8 cellular contexts compared by ENCODE assay signal in the genomic region with DNA sequence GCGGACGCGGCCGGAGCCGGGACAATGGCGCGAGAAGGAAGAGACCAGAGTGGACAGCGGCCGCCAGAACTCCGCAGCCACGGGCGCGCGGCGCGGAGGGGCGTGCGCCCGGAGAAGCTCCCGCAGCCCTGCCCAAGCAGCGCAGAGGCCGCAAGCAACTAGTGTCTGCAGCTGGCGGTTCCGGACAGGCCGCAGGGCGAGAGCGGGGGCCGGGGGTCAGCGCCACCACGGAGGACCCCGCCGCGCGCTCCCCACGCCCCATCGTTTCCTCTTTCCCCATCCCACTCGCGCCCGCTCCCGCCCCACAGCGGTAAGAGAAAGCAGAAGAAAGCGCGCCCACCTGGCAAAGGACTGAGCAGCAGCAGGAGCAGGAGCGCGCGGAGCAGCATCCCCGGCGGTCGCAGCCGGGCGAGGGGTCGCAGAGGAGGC. TPM values are rescaled to one million over a fixed set of nuclear protein-coding genes. Genes with fewer than 3 reads are reported as not detected.
A peak's percentile ranks its signal among the peaks of the same experiment; 100 is the strongest.
DNase-seq lines count a peak whose midpoint lies in the region; ATAC-seq and TF ChIP-seq lines count a peak whose summit lies in the region.

No MANE protein-coding gene starts in this region.

- peak; percentile 41 for ATAC-seq in left lung

- TF ChIP-seq POLR2A in testis (IDR thresholded peaks at IDR 0.05) = no peak

- H3K4me1 Mint-ChIP-seq in activated naive CD4-positive, alpha-beta T cell treated with anti-CD3 and anti-CD28 coated beads, Interleukin-2, amount 10 ng/mL, durations not matched to agents 7 days and 5 days = peaks cover 3% of the 10 kb centered on the region
- H3K4me1 Mint-ChIP-seq in MCF 10A (ENCODE audit: insufficient read depth, unreplicated experiment) = no peaks in the 10 kb centered on the region

- H3K9me3 ChIP-seq in left lung = no peaks in the 10 kb centered on the region
- no peaks in the 10 kb centered on the region for H3K9me3 ChIP-seq in testis

- peak overlapping the region; percentile 67 to 85 for H3K27ac ChIP-seq in left lung
- peak overlapping the region; percentile 67 to 86 for H3K27ac ChIP-seq in testis

- CTCF ChIA-PET in activated naive CD4-positive, alpha-beta T cell treated with anti-CD3 and anti-CD28 coated beads, Interleukin-2, amount 10 ng/mL, durations not matched to agents 7 days and 5 days (lab: Charles Lee) = no interaction called here
- CTCF ChIA-PET in MCF 10A (lab: Yijun Ruan, JAX) = interaction anchor here (0.6 to 0.7 kb wide), 2 partner anchors 32 to 92 kb away, joined by 3 to 7 read pairs; no protein-coding TSS in a partner anchor

- no peaks in the 10 kb centered on the region for H3K36me3 Mint-ChIP-seq in activated naive CD4-positive, alpha-beta T cell treated with anti-CD3 and anti-CD28 coated beads, Interleukin-2, amount 10 ng/mL, durations not matched to agents 7 days and 5 days
- no peaks in the 10 kb centered on the region for H3K36me3 Mint-ChIP-seq in MCF 10A (ENCODE audit: insufficient read depth, unreplicated experiment)

- peaks cover 0 to 70% of the 10 kb centered on the region in 2 donors for H3K27me3 ChIP-seq in left lung
- no peaks in the 10 kb centered on the region for H3K27me3 ChIP-seq in testis

- H3K27me3 Mint-ChIP-seq in activated naive CD4-positive, alpha-beta T cell treated with anti-CD3 and anti-CD28 coated beads, Interleukin-2, amount 10 ng/mL, durations not matched to agents 7 days and 5 days = peaks cover 7% of the 10 kb centered on the region
- H3K27me3 Mint-ChIP-seq in MCF 10A (ENCODE audit: insufficient read depth, unreplicated experiment) = no peaks in the 10 kb centered on the region

- DNase-seq in activated naive CD4-positive, alpha-beta T cell treated with anti-CD3 and anti-CD28 coated beads, Interleukin-2, amount 10 ng/mL, durations not matched to agents 7 days and 5 days = peak; percentile 35
- DNase-seq in activated naive CD4-positive, alpha-beta T cell treated with Interleukin-2 at 50 U/mL for 16 hours = no peak
- peak; percentile 62 for DNase-seq in NCI-H2227 (lab: John Stamatoyannopoulos, UW; ENCODE audit: unreplicated experiment)
- peak; percentile 35 for DNase-seq in MCF 10A (ENCODE audit: unreplicated experiment)
- peak; percentile 45 to 81 for DNase-seq in left lung
- DNase-seq in testis = peak; percentile 65
- no peak for DNase-seq in LoVo (ENCODE audit: low spot score)
- no peak for DNase-seq in G401 (ENCODE audit: low spot score)

- no TSS peak for BruUV-seq in MCF 10A (replicated peaks; lab: Mats Ljungman, UMichigan)

- H3K9me3 Mint-ChIP-seq in activated naive CD4-positive, alpha-beta T cell treated with anti-CD3 and anti-CD28 coated beads, Interleukin-2, amount 10 ng/mL, durations not matched to agents 7 days and 5 days = no peaks in the 10 kb centered on the region
- no peaks in the 10 kb centered on the region for H3K9me3 Mint-ChIP-seq in MCF 10A (ENCODE audit: unreplicated experiment)

- H3K27ac Mint-ChIP-seq in activated naive CD4-positive, alpha-beta T cell treated with anti-CD3 and anti-CD28 coated beads, Interleukin-2, amount 10 ng/mL, durations not matched to agents 7 days and 5 days = no peak overlapping the region
- H3K27ac Mint-ChIP-seq in MCF 10A (ENCODE audit: low read depth, unreplicated experiment) = no peak overlapping the region

- H3K4me3 ChIP-seq in left lung = peak overlapping the region; percentile 65 to 92
- peak overlapping the region; percentile 84 to 90 for H3K4me3 ChIP-seq in testis

- in situ Hi-C loops in G401 (cut with HindIII; ENCODE audit: low sequenced_read_pairs) = no loop called here

- no peak for TF ChIP-seq CTCF in MCF 10A (IDR thresholded peaks at IDR 0.05; ENCODE audit: unreplicated experiment)
- no peak for TF ChIP-seq CTCF in left lung (IDR thresholded peaks at IDR 0.05)
- no peak for TF ChIP-seq CTCF in testis (IDR thresholded peaks at IDR 0.05)

- POLR2A ChIA-PET in MCF 10A (lab: Yijun Ruan, JAX) = interaction anchor here (0.8 kb wide), 1 partner anchor 33 kb away, joined by 4 read pairs; no protein-coding TSS in a partner anchor

- peak overlapping the region; percentile 61 for H3K4me3 Mint-ChIP-seq in activated naive CD4-positive, alpha-beta T cell treated with anti-CD3 and anti-CD28 coated beads, Interleukin-2, amount 10 ng/mL, durations not matched to agents 7 days and 5 days
- H3K4me3 Mint-ChIP-seq in MCF 10A (ENCODE audit: unreplicated experiment) = no peak overlapping the region

- H3K4me1 ChIP-seq in left lung (peaks cover 3 to 22% of the 10 kb centered on the region in 2 donors), testis (no peaks in the 10 kb centered on the region)

- intact Hi-C loops in MCF 10A (cut with micrococcal nuclease) = no loop called here
- intact Hi-C loops in left lung (cut with DNase I) = no loop called here
- intact Hi-C loops in testis (cut with DNase I; ENCODE audit: low total_unique reads) = no loop called here

- H3K36me3 ChIP-seq in left lung (no peaks in the 10 kb centered on the region), testis (ENCODE audit: low read depth, missing control alignments) (no peaks in the 10 kb centered on the region)

- WGBS in testis, 2 donors = 0% methylated on average over 40 of the region's 52 CpGs; no CpG with 5 or more reads in 1 of the 2 donors

RNA-seq across cellular contexts. Expression of gene PRTG, which starts 0.4 kb away (rescaled TPM):
- total RNA-seq in MCF 10A (2022) (1.3 and 3.5 TPM in 2 replicates), left lung (10 to 100 TPM in 1 of 2 donors, 1 to 10 TPM in 1; 7.5 to 10.7 TPM), testis (10 to 100 TPM; 26.3 to 29.7 TPM)
- polyA plus RNA-seq in testis (ENCODE audit: insufficient read depth, low read depth, low replicate concordance) = 14.7 TPM
- 35.5 and 45.9 TPM in 2 replicates for total RNA-seq in G401 (2014; rRNA removed; shearing (Covaris generic))

Comparison
In these comparisons a context has a peak if more than half of its experiments do, and no peak if none do; other contexts are left out.
1. DNase-seq: peak in activated naive CD4-positive, alpha-beta T cell treated with anti-CD3 and anti-CD28 coated beads, Interleukin-2, amount 10 ng/mL, durations not matched to agents 7 days and 5 days (single experiment), NCI-H2227 (single experiment), MCF 10A (single experiment), left lung (2 of 2) and testis (single experiment); none in activated naive CD4-positive, alpha-beta T cell treated with Interleukin-2 at 50 U/mL for 16 hours (single experiment), LoVo (single experiment) and G401 (single experiment).